ENCODE assay signal across 8 cellular contexts in the genomic region with DNA sequence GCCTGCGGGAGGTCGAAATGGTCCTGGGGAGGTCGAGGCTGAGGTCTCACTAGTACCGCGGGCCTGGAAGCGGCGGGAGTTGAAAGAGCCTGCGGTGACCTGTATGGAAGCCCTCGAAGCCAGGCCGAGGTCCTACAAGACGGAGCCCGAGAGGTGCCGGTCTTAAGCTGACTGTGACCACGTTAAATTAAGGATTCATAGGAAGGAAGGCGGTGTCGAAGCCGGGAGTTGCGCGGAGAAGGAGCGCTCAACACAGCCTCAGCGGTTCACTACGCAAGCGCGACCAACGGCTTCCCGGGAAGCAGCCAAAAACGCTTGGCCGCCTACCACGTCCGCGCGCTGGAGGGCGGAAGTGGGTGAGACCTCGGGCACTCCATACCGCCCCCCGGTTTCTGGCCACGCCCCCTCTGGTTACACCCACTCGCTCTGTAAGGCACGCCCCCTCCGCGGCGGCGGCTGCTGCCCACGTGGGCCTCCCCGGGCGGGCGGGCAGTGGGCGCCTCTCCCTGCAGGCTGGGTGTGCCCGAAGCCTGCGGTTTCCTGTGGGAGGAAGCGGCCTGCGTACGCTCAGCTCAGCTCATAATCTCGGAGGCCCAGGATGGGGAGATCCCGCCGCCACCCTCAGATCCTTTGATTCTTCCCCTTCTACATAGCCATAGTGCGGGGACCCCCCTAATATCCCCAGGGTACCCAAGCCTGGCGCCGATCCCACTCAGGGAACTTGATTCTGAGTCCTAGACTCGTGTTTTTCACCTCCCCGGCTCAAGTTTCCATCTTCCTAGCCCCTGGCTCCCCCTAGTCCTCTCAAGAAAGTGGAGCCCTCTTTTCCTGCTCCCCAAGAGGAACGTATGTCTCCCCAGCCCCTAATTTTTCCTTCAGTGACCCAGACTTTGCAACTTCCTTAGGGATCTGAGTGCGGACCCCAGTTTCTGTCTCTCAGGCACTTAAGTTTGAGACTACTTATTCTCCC. TPM values are rescaled to one million over a fixed set of nuclear protein-coding genes. Genes with fewer than 3 reads are reported as not detected.
DNase-seq lines count a peak whose midpoint lies in the region; ATAC-seq, FAIRE-seq and TF ChIP-seq lines count a peak whose summit lies in the region.

No MANE protein-coding gene starts in this region.

- peak overlapping the region; percentile 89 for H3K4me3 ChIP-seq in GM12865 (ENCODE audit: low read depth, low read length)
- peak overlapping the region; percentile 16 to 67 (median 58) for H3K4me3 ChIP-seq in pancreas
- H3K4me3 ChIP-seq in thyroid gland (replicated peaks in 1 of 3): peak overlapping the region in 2 of 3 donors; percentile 24 to 36

- no peaks in the 10 kb centered on the region for H3K9me3 Mint-ChIP-seq in activated naive CD8-positive, alpha-beta T cell treated with anti-CD3 and anti-CD28 coated beads for 36 hours

- H3K27ac ChIP-seq in pancreas (peak overlapping the region; percentile 94 to 100 (median 96)), thyroid gland (peak overlapping the region; percentile 97 to 98 (median 98))

- H3K27me3 ChIP-seq in pancreas (no peaks in the 10 kb centered on the region), thyroid gland (no peaks in the 10 kb centered on the region)

- peak in 1 of 2 donors; percentile 91 for TF ChIP-seq POLR2A in thyroid gland (IDR thresholded peaks at IDR 0.05)

- peaks cover 0 to 9% (median 0%) of the 10 kb centered on the region in 3 donors for H3K4me1 ChIP-seq in pancreas
- H3K4me1 ChIP-seq in thyroid gland: peaks cover 27 to 60% of the 10 kb centered on the region in 2 donors

- H3K27ac Mint-ChIP-seq in activated naive CD8-positive, alpha-beta T cell treated with anti-CD3 and anti-CD28 coated beads for 36 hours: peak overlapping the region; percentile 99

- H3K36me3 ChIP-seq in pancreas (no peaks in the 10 kb centered on the region), thyroid gland (no peaks in the 10 kb centered on the region)

- H3K27me3 Mint-ChIP-seq in activated naive CD8-positive, alpha-beta T cell treated with anti-CD3 and anti-CD28 coated beads for 36 hours: no peaks in the 10 kb centered on the region

- TF ChIP-seq CTCF in GM12865 (IDR thresholded peaks at IDR 0.05; ENCODE audit: insufficient read depth, low read depth, low read length, missing control alignments): no peak
- TF ChIP-seq CTCF in pancreas (IDR thresholded peaks at IDR 0.05): peak in 1 of 4 donors; percentile 7
- peak in 1 of 6 experiments; percentile 6 for TF ChIP-seq CTCF in thyroid gland (IDR thresholded peaks at IDR 0.05)

- ATAC-seq in HG02759 (IDR thresholded peaks at IDR 0.05; ENCODE audit: unreplicated experiment): peak; percentile 71
- ATAC-seq in Right ventricle myocardium inferior: peak; percentile 93
- peak; percentile 87 to 92 (median 89) for ATAC-seq in pancreas

- H3K4me1 Mint-ChIP-seq in activated naive CD8-positive, alpha-beta T cell treated with anti-CD3 and anti-CD28 coated beads for 36 hours: peaks cover 52% of the 10 kb centered on the region

- H3K9me3 ChIP-seq in pancreas (no peaks in the 10 kb centered on the region), thyroid gland (no peaks in the 10 kb centered on the region)

- DNase-seq in GM12865 (ENCODE audit: low read depth) (peak; percentile 100), NCI-H1105 treated with DMSO at 0.1 percent for 48 hours (lab: John Stamatoyannopoulos, UW) (peak; percentile 95), SKM-1 (lab: John Stamatoyannopoulos, UW; ENCODE audit: unreplicated experiment) (peak; percentile 72), Right ventricle myocardium inferior (ENCODE audit: missing footprints) (peak; percentile 99), pancreas (peak; percentile 97 to 100 (median 99)), thyroid gland (peak; percentile 98 to 99)
- DNase-seq in activated naive CD8-positive, alpha-beta T cell treated with anti-CD3 and anti-CD28 coated beads for 36 hours: peak; percentile 99

- peak overlapping the region; percentile 92 for H3K4me3 Mint-ChIP-seq in activated naive CD8-positive, alpha-beta T cell treated with anti-CD3 and anti-CD28 coated beads for 36 hours

- peaks cover 17% of the 10 kb centered on the region for H3K36me3 Mint-ChIP-seq in activated naive CD8-positive, alpha-beta T cell treated with anti-CD3 and anti-CD28 coated beads for 36 hours

- intact Hi-C loops in Right ventricle myocardium inferior (cut with DNase I) (loop anchor here (5.0 to 10.0 kb wide), 2 partner anchors 163 to 260 kb away; no protein-coding TSS in a partner anchor), pancreas (cut with DNase I) (no loop called here), thyroid gland (cut with DNase I) (no loop called here)

- WGBS in pancreas, 2 donors: 3 to 6% methylated on average over 39 to 63 of the region's 63 CpGs
- WGBS in thyroid gland, 2 donors: 4 to 6% methylated on average over 26 to 39 of the region's 63 CpGs

- no peak for FAIRE-seq in pancreas (lab: Jason Lieb, UNC)

RNA-seq across cellular contexts. Expression of a gene that starts 3.4 kb away (rescaled TPM):
- total RNA-seq in activated naive CD8-positive, alpha-beta T cell treated with anti-CD3 and anti-CD28 coated beads for 36 hours: 100 to 1,000 TPM; 185 to 187 TPM
- 54.3 TPM for total RNA-seq in Right ventricle myocardium inferior
- total RNA-seq in pancreas: 10 to 100 TPM in 2 of 6 donors, 1 to 10 TPM in 4; 2.5 to 14.9 (median 6.4) TPM
- 10 to 100 TPM; 17.6 to 23.8 TPM for polyA plus RNA-seq in pancreas
- 10 to 100 TPM; 14.0 to 19.3 (median 14.9) TPM for total RNA-seq in thyroid gland

RNA-seq across cellular contexts. Expression of a gene that starts 41.8 kb away (rescaled TPM):
- 10 to 100 TPM; 15.5 to 16.6 TPM for total RNA-seq in activated naive CD8-positive, alpha-beta T cell treated with anti-CD3 and anti-CD28 coated beads for 36 hours
- total RNA-seq in Right ventricle myocardium inferior (106 TPM), pancreas (1 to 10 TPM; 3.3 to 7.3 (median 4.4) TPM), thyroid gland (10 to 100 TPM in 1 of 4 donors, 1 to 10 TPM in 3; 6.3 to 12.6 (median 9.2) TPM)
- polyA plus RNA-seq in pancreas: 10 to 100 TPM in 1 of 2 donors, 1 to 10 TPM in 1; 8.0 to 11.2 TPM

RNA-seq across cellular contexts. Expression of a gene that starts 42.3 kb away (rescaled TPM):
- total RNA-seq in activated naive CD8-positive, alpha-beta T cell treated with anti-CD3 and anti-CD28 coated beads for 36 hours: under 1 TPM in 1 of 2 experiments, not detected in 1; 0.31 TPM
- total RNA-seq in Right ventricle myocardium inferior (not detected), pancreas (1 to 10 TPM in 1 of 6 donors, under 1 TPM in 3, not detected in 2; 0.19 to 1.1 (median 0.25) TPM), thyroid gland (not detected)
- 10 to 100 TPM in 1 of 2 donors, under 1 TPM in 1; 0.91 to 16.4 TPM for polyA plus RNA-seq in pancreas

RNA-seq across cellular contexts. Expression of a gene that starts 52.0 kb away (rescaled TPM):
- total RNA-seq in activated naive CD8-positive, alpha-beta T cell treated with anti-CD3 and anti-CD28 coated beads for 36 hours: under 1 TPM; 0.44 to 0.60 TPM
- total RNA-seq in Right ventricle myocardium inferior (0.78 TPM), pancreas (1 to 10 TPM in 3 of 6 donors, under 1 TPM in 3; 0.16 to 2.0 (median 0.94) TPM), thyroid gland (10 to 100 TPM in 1 of 4 donors, 1 to 10 TPM in 3; 5.3 to 11.7 (median 6.1) TPM)
- under 1 TPM; 0.30 to 0.70 TPM for polyA plus RNA-seq in pancreas

Comparison
In these comparisons a context has a peak if more than half of its experiments do, and no peak if none do; other contexts are left out.
1. Peak in every context shown above with its lines: DNase-seq, ATAC-seq, H3K4me3 ChIP-seq and H3K27ac ChIP-seq.
2. H3K4me3 ChIP-seq: peak in every context shown above with its lines; median percentile 89 in GM12865; 58 in pancreas; 30 in thyroid gland.